ENCODE assay signal across 8 cellular contexts in the genomic region with DNA sequence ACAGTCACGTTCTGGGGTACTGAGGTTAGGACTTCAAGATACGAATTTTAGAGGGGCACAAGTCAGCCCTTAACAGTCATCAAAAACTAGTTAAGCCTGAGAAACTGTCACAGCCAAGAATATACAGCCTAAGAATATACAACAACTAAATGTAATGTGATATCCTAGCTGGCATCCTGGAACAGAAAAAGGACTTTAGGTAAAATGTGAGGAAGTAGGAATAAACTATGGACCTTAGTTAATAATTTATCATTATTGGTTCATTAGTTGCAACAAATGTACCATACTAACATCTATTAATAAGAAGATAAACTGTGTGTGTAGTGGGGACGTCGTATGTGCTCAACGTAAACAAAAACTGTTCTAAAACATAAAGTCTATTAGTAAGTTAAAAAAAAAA. TPM values are rescaled to one million over a fixed set of nuclear protein-coding genes. Genes with fewer than 3 reads are reported as not detected.
DNase-seq lines count a peak whose midpoint lies in the region; ATAC-seq, FAIRE-seq and TF ChIP-seq lines count a peak whose summit lies in the region.
"Had no signal": no experiment of that assay in that cellular context is flagged by ENCODE, and none has a peak within 500 bp of the region (broad histone marks: within the 10 kb centered on the region; RNA-seq: fewer than 3 reads in every experiment).

No MANE protein-coding gene starts in this region.

- TF ChIP-seq CTCF in keratinocyte (optimal IDR thresholded peaks at IDR 0.05 in 1 of 3, IDR thresholded peaks at IDR 0.05 in 1 of 3, conservative IDR thresholded peaks at IDR 0.05 in 1 of 3; ENCODE audit: extremely low read depth in 1 of 3, insufficient read depth in 2 of 3, low read length in 3 of 3) (no peak), stomach (IDR thresholded peaks at IDR 0.05) (no peak), body of pancreas (IDR thresholded peaks at IDR 0.05) (no peak)

- H4K20me1 ChIP-seq in keratinocyte (ENCODE audit: control insufficient read depth, extremely low read depth, insufficient read depth, low read length): peaks cover 9% of the 10 kb centered on the region

- H3K27ac Mint-ChIP-seq in activated T-helper 2 cell treated with anti-CD3 and anti-CD28 coated beads, Interferon-gamma antibody, Interleukin-2, Interleukin-4, amounts not matched to agents 10 μg/mL and 5 μg/mL and 100 μg/mL, durations not matched to agents 14 hours and 24 hours and 36 hours: peak overlapping the region; percentile 35

- H3K4me3 Mint-ChIP-seq in activated T-helper 2 cell treated with anti-CD3 and anti-CD28 coated beads, Interferon-gamma antibody, Interleukin-2, Interleukin-4, amounts not matched to agents 10 μg/mL and 5 μg/mL and 100 μg/mL, durations not matched to agents 14 hours and 24 hours and 36 hours (ENCODE audit: low read depth): peak overlapping the region; percentile 98

- DNase-seq in activated T-helper 2 cell treated with anti-CD3 and anti-CD28 coated beads, Interferon-gamma antibody, Interleukin-2, Interleukin-4, amounts not matched to agents 10 μg/mL and 5 μg/mL and 100 μg/mL, durations not matched to agents 14 hours and 24 hours and 36 hours (ENCODE audit: low spot score): no peak
- no peak for DNase-seq in keratinocyte (ENCODE audit: low read depth, low spot score)
- DNase-seq in stomach: no peak
- no peak for DNase-seq in posterior cingulate gyrus
- DNase-seq in stimulated activated CD4-positive, alpha-beta T cell treated with anti-CD3 and anti-CD28 coated beads, Interleukin-4, amount 100 ng/mL, for 24 hours: no peak
- DNase-seq in body of pancreas: no peak

- intact Hi-C loops in activated T-helper 2 cell treated with anti-CD3 and anti-CD28 coated beads, Interferon-gamma antibody, Interleukin-2, Interleukin-4, amounts not matched to agents 10 μg/mL and 5 μg/mL and 100 μg/mL, durations not matched to agents 14 hours and 24 hours and 36 hours (cut with micrococcal nuclease): loop anchor here (2.0 to 5.0 kb wide), 3 partner anchors 17 to 477 kb away; partner anchors contain the start of gene FBXL4
- intact Hi-C loops in stomach (cut with DNase I; ENCODE audit: low total_unique reads): no loop called here
- intact Hi-C loops in posterior cingulate gyrus (cut with DNase I): loop anchor here (2.0 to 10.0 kb wide), 2 partner anchors 31 to 91 kb away; partner anchors contain the start of gene USP45
- intact Hi-C loops in body of pancreas (cut with DNase I): no loop called here

- H3K9me3 ChIP-seq in HUES48 (ENCODE audit: control insufficient read depth, insufficient read depth, low read length) (no peaks in the 10 kb centered on the region), keratinocyte (ENCODE audit: control insufficient read depth, low read depth, low read length) (no peaks in the 10 kb centered on the region), stomach (no peaks in the 10 kb centered on the region), body of pancreas (no peaks in the 10 kb centered on the region)

- TF ChIP-seq POLR2A in stomach (IDR thresholded peaks at IDR 0.05) (no peak), body of pancreas (IDR thresholded peaks at IDR 0.05) (no peak)

- FAIRE-seq in keratinocyte (lab: Jason Lieb, UNC): no peak
- FAIRE-seq: RCC 7860 had no signal

- H3K27me3 Mint-ChIP-seq in activated T-helper 2 cell treated with anti-CD3 and anti-CD28 coated beads, Interferon-gamma antibody, Interleukin-2, Interleukin-4, amounts not matched to agents 10 μg/mL and 5 μg/mL and 100 μg/mL, durations not matched to agents 14 hours and 24 hours and 36 hours (ENCODE audit: low read depth): no peaks in the 10 kb centered on the region

- peaks cover 66% of the 10 kb centered on the region for H3K79me2 ChIP-seq in keratinocyte (ENCODE audit: control insufficient read depth, insufficient read depth, low read length)

- peak overlapping the region; percentile 97; the same call in 1 of the 2 replicates for H3K9ac ChIP-seq in HUES48 (ENCODE audit: low read depth, low read length)
- peak overlapping the region; percentile 100 for H3K9ac ChIP-seq in keratinocyte (ENCODE audit: control insufficient read depth, extremely low read depth, insufficient read depth, low read length)

- no peak overlapping the region for H3K27ac ChIP-seq in HUES48 (ENCODE audit: low read depth, low read length)
- peak overlapping the region; percentile 100 for H3K27ac ChIP-seq in keratinocyte (ENCODE audit: control insufficient read depth, insufficient read depth, low read length)
- H3K27ac ChIP-seq in stomach: peak overlapping the region in 4 of 5 donors; percentile 94 to 99 (median 98)
- peak overlapping the region in 1 of 4 donors; percentile 97 for H3K27ac ChIP-seq in body of pancreas

- H3K9me3 Mint-ChIP-seq in activated T-helper 2 cell treated with anti-CD3 and anti-CD28 coated beads, Interferon-gamma antibody, Interleukin-2, Interleukin-4, amounts not matched to agents 10 μg/mL and 5 μg/mL and 100 μg/mL, durations not matched to agents 14 hours and 24 hours and 36 hours: no peaks in the 10 kb centered on the region

- H3K4me1 Mint-ChIP-seq in activated T-helper 2 cell treated with anti-CD3 and anti-CD28 coated beads, Interferon-gamma antibody, Interleukin-2, Interleukin-4, amounts not matched to agents 10 μg/mL and 5 μg/mL and 100 μg/mL, durations not matched to agents 14 hours and 24 hours and 36 hours (ENCODE audit: low read depth): peaks cover 52% of the 10 kb centered on the region

- H2AFZ ChIP-seq in keratinocyte (ENCODE audit: control insufficient read depth, low read length): no peak overlapping the region

- peaks cover 3% of the 10 kb centered on the region for H3K9me1 ChIP-seq in keratinocyte (ENCODE audit: control insufficient read depth, extremely low read depth, insufficient read depth, low read length)

- H3K4me2 ChIP-seq in keratinocyte (ENCODE audit: control insufficient read depth, extremely low read depth, insufficient read depth, low read depth, low read length): peak overlapping the region; percentile 87

- dilution Hi-C loops in keratinocyte (cut with MboI; ENCODE audit: extremely low pct_ligation_motif_present, low sequenced_read_pairs): no loop called here

- H3K4me1 ChIP-seq in HUES48 (ENCODE audit: control insufficient read depth, insufficient read depth, low read length) (peaks cover 35% of the 10 kb centered on the region), keratinocyte (ENCODE audit: control insufficient read depth, extremely low read depth, insufficient read depth, low read length) (peaks cover 14% of the 10 kb centered on the region), stomach (peaks cover 43 to 80% (median 60%) of the 10 kb centered on the region in 4 donors), body of pancreas (peaks cover 55% of the 10 kb centered on the region)

- H3K4me3 ChIP-seq in HUES48 (ENCODE audit: low read depth, low read length): peak overlapping the region; percentile 90
- peak overlapping the region; percentile 97 to 100 (median 99) for H3K4me3 ChIP-seq in keratinocyte (ENCODE audit: control insufficient read depth in 2 of 3, extremely low read depth in 1 of 3, insufficient read depth in 2 of 3, low read depth in 1 of 3, low read length in 3 of 3)
- peak overlapping the region; percentile 60 to 81 (median 76) for H3K4me3 ChIP-seq in stomach
- peak overlapping the region in 1 of 2 donors; percentile 69 for H3K4me3 ChIP-seq in body of pancreas

- TF ChIP-seq EP300 in stomach (IDR thresholded peaks at IDR 0.05): no peak

- peaks cover 13% of the 10 kb centered on the region for H3K36me3 ChIP-seq in HUES48 (ENCODE audit: control insufficient read depth, insufficient read depth, low read length)
- H3K36me3 ChIP-seq in keratinocyte (ENCODE audit: control insufficient read depth in 2 of 2, extremely low read depth in 1 of 2, insufficient read depth in 2 of 2, low read length in 2 of 2): no peaks in the 10 kb centered on the region
- H3K36me3 ChIP-seq in stomach: no peaks in the 10 kb centered on the region
- H3K36me3 ChIP-seq in body of pancreas (replicated peaks in 1 of 2; ENCODE audit: insufficient read depth in 1 of 2, low read depth in 2 of 2): no peaks in the 10 kb centered on the region

- no peak for ATAC-seq in body of pancreas

- H3K36me3 Mint-ChIP-seq in activated T-helper 2 cell treated with anti-CD3 and anti-CD28 coated beads, Interferon-gamma antibody, Interleukin-2, Interleukin-4, amounts not matched to agents 10 μg/mL and 5 μg/mL and 100 μg/mL, durations not matched to agents 14 hours and 24 hours and 36 hours (ENCODE audit: low read depth): peaks cover 53% of the 10 kb centered on the region

- WGBS in stomach, 5 donors: 31 to 51% (median 34%) methylated on average over 5 of the region's 5 CpGs
- 25 to 32% methylated on average over 5 of the region's 5 CpGs for WGBS in body of pancreas, 2 donors

- no peaks in the 10 kb centered on the region for H3K27me3 ChIP-seq in HUES48 (ENCODE audit: control insufficient read depth, insufficient read depth, low read length)
- H3K27me3 ChIP-seq in keratinocyte (ENCODE audit: control insufficient read depth, extremely low read depth, insufficient read depth, low read length): no peaks in the 10 kb centered on the region
- H3K27me3 ChIP-seq in stomach: no peaks in the 10 kb centered on the region
- no peaks in the 10 kb centered on the region for H3K27me3 ChIP-seq in body of pancreas

RNA-seq across cellular contexts. Expression of gene PNISR, which starts 1.1 kb away (rescaled TPM):
- 125 and 129 TPM in 2 replicates for total RNA-seq in activated T-helper 2 cell treated with anti-CD3 and anti-CD28 coated beads, Interferon-gamma antibody, Interleukin-2, Interleukin-4, amounts not matched to agents 10 μg/mL and 5 μg/mL and 100 μg/mL, durations not matched to agents 14 hours and 24 hours and 36 hours
- polyA plus RNA-seq in keratinocyte (19.2 to 60.5 TPM (median 40.8 TPM) in 3 replicates), stomach (10 to 100 TPM; 16.9 to 37.9 (median 24.1) TPM)
- polyA plus RNA-seq in keratinocyte (2011; ENCODE audit: low read depth): 179 TPM
- 8.7 and 10.5 TPM in 2 replicates for polyA plus RNA-seq in keratinocyte (2011; cell fraction: cytosol; rRNA removed)
- polyA plus RNA-seq in keratinocyte (2011; cell fraction: nucleus; rRNA removed): 136 and 175 TPM in 2 replicates
- polyA plus RNA-seq in keratinocyte (2012; ENCODE audit: low replicate concordance): 32.3 and 68.4 TPM in 2 replicates
- 6.7 to 34.6 TPM (median 19.5 TPM) in 3 replicates for polyA minus RNA-seq in keratinocyte
- polyA minus RNA-seq in keratinocyte (2011; cell fraction: cytosol; rRNA and poly(A)+ RNA removed): 9.0 TPM
- polyA minus RNA-seq in keratinocyte (2011; cell fraction: nucleus; rRNA and poly(A)+ RNA removed): 23.0 and 45.0 TPM in 2 replicates
- total RNA-seq in stomach (100 to 1,000 TPM in 4 of 5 donors, 10 to 100 TPM in 1; 84.3 to 320 (median 197) TPM), body of pancreas (100 to 1,000 TPM in 1 of 2 donors, 10 to 100 TPM in 1; 97.8 to 107 TPM)

RNA-seq across cellular contexts. Expression of gene COQ3, which starts 30.0 kb away (rescaled TPM):
- total RNA-seq in activated T-helper 2 cell treated with anti-CD3 and anti-CD28 coated beads, Interferon-gamma antibody, Interleukin-2, Interleukin-4, amounts not matched to agents 10 μg/mL and 5 μg/mL and 100 μg/mL, durations not matched to agents 14 hours and 24 hours and 36 hours: 12.9 and 13.7 TPM in 2 replicates
- 9.9 to 21.2 TPM (median 14.7 TPM) in 3 replicates for polyA plus RNA-seq in keratinocyte
- 3.4 TPM for polyA plus RNA-seq in keratinocyte (2011; ENCODE audit: low read depth)
- polyA plus RNA-seq in keratinocyte (2011; cell fraction: cytosol; rRNA removed): 10.0 and 17.2 TPM in 2 replicates
- 11.9 and 15.4 TPM in 2 replicates for polyA plus RNA-seq in keratinocyte (2011; cell fraction: nucleus; rRNA removed)
- 6.3 and 16.1 TPM in 2 replicates for polyA plus RNA-seq in keratinocyte (2012; ENCODE audit: low replicate concordance)
- 0.56 to 8.3 TPM (median 3.7 TPM) in 3 replicates for polyA minus RNA-seq in keratinocyte
- polyA minus RNA-seq in keratinocyte (2011; cell fraction: cytosol; rRNA and poly(A)+ RNA removed): 2.1 TPM
- 2.3 and 3.3 TPM in 2 replicates for polyA minus RNA-seq in keratinocyte (2011; cell fraction: nucleus; rRNA and poly(A)+ RNA removed)
- total RNA-seq in stomach: 1 to 10 TPM in 2 of 5 donors, under 1 TPM in 1, not detected in 2; 0.58 to 4.4 (median 4.0) TPM
- polyA plus RNA-seq in stomach: 10 to 100 TPM in 2 of 3 donors, 1 to 10 TPM in 1; 8.6 to 11.4 (median 10.5) TPM
- 1 to 10 TPM; 6.5 to 7.3 TPM for total RNA-seq in body of pancreas

Comparison
In these comparisons a context has a peak if more than half of its experiments do, and no peak if none do; other contexts are left out.
1. intact Hi-C loops: an anchor here in activated T-helper 2 cell treated with anti-CD3 and anti-CD28 coated beads, Interferon-gamma antibody, Interleukin-2, Interleukin-4, amounts not matched to agents 10 μg/mL and 5 μg/mL and 100 μg/mL, durations not matched to agents 14 hours and 24 hours and 36 hours (2.0 to 5.0 kb wide) and posterior cingulate gyrus (2.0 to 10.0 kb wide); none called in stomach and body of pancreas.